1 cellular context compared by ENCODE assay signal in the genomic region with DNA sequence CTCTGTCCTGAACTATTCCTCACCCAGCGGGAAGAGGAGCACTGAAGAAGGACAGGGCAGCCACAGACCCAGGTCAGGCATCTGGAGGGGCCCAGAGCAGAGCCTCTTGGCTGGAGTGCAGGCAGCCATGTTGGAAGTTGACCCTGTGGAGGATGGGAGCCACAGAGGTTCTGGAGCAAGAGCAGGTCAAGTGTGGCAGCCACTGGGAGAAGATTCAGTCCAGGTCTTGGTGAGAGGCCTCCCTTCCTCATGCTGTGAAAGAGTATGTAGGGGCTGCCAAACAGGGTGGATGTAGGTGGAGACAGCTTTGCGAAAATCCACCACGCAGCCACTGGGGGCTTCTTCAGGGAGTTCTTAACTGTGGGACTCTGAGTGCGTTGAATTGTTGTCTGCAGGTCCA.
TF ChIP-seq lines count a peak whose summit lies in the region.

No MANE protein-coding gene starts in this region.

TF ChIP-seq in K562, 482 proteins besides CTCF, POLR2A, EP300 and RAD21:
- TF ChIP-seq ZFP36 (IDR thresholded peaks at IDR 0.05; ENCODE audit: low read depth, low read length, partially characterized antibody) (peak; percentile 48), BCOR (IDR thresholded peaks at IDR 0.05) (0 out of 2 replicates have a peak, but pooled peaks have one; percentile 29)
- TF ChIP-seq, protein P1, sequence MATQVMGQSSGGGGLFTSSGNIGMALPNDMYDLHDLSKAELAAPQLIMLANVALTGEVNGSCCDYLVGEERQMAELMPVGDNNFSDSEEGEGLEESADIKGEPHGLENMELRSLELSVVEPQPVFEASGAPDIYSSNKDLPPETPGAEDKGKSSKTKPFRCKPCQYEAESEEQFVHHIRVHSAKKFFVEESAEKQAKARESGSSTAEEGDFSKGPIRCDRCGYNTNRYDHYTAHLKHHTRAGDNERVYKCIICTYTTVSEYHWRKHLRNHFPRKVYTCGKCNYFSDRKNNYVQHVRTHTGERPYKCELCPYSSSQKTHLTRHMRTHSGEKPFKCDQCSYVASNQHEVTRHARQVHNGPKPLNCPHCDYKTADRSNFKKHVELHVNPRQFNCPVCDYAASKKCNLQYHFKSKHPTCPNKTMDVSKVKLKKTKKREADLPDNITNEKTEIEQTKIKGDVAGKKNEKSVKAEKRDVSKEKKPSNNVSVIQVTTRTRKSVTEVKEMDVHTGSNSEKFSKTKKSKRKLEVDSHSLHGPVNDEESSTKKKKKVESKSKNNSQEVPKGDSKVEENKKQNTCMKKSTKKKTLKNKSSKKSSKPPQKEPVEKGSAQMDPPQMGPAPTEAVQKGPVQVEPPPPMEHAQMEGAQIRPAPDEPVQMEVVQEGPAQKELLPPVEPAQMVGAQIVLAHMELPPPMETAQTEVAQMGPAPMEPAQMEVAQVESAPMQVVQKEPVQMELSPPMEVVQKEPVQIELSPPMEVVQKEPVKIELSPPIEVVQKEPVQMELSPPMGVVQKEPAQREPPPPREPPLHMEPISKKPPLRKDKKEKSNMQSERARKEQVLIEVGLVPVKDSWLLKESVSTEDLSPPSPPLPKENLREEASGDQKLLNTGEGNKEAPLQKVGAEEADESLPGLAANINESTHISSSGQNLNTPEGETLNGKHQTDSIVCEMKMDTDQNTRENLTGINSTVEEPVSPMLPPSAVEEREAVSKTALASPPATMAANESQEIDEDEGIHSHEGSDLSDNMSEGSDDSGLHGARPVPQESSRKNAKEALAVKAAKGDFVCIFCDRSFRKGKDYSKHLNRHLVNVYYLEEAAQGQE (CRISPR knock-in tag; IDR thresholded peaks at IDR 0.05; ENCODE audit: low read depth), result no peak
- TF ChIP-seq, protein P2, sequence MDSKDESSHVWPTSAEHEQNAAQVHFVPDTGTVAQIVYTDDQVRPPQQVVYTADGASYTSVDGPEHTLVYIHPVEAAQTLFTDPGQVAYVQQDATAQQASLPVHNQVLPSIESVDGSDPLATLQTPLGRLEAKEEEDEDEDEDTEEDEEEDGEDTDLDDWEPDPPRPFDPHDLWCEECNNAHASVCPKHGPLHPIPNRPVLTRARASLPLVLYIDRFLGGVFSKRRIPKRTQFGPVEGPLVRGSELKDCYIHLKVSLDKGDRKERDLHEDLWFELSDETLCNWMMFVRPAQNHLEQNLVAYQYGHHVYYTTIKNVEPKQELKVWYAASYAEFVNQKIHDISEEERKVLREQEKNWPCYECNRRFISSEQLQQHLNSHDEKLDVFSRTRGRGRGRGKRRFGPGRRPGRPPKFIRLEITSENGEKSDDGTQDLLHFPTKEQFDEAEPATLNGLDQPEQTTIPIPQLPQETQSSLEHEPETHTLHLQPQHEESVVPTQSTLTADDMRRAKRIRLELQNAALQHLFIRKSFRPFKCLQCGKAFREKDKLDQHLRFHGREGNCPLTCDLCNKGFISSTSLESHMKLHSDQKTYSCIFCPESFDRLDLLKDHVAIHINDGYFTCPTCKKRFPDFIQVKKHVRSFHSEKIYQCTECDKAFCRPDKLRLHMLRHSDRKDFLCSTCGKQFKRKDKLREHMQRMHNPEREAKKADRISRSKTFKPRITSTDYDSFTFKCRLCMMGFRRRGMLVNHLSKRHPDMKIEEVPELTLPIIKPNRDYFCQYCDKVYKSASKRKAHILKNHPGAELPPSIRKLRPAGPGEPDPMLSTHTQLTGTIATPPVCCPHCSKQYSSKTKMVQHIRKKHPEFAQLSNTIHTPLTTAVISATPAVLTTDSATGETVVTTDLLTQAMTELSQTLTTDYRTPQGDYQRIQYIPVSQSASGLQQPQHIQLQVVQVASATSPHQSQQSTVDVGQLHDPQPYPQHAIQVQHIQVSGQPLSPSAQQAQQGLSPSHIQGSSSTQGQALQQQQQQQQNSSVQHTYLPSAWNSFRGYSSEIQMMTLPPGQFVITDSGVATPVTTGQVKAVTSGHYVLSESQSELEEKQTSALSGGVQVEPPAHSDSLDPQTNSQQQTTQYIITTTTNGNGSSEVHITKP (IDR thresholded peaks at IDR 0.05; ENCODE audit: partially characterized antibody), result no peak
